2 cellular contexts compared by ENCODE assay signal in the genomic region with DNA sequence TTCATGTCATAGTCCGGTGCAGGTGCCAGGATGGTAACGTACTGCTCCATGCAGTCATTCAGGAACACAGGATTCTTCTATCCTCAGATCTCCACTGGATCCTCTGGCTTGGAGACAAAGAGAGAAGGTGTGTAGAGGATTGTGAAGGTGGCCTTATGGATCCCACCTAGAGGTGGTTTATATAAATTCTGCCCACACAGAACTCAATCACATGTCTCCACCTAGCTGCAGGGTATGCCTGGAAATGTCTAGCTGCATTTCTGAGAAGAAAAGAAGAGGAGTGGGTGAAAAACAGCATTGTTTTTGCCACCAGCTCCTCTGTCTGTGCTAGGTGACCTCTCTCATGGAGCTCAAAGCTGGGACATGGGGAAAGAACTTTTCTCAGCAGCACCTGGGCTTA.
TF ChIP-seq lines count a peak whose summit lies in the region.

No MANE protein-coding gene starts in this region.

TF ChIP-seq in HCT116, 20 proteins besides CTCF, POLR2A, EP300 and RAD21:
- TF ChIP-seq SRF (IDR thresholded peaks at IDR 0.05; ENCODE audit: low read depth), result no peak
- TF ChIP-seq FOSL1 (IDR thresholded peaks at IDR 0.05; ENCODE audit: low read depth), result no peak
- no peak for TF ChIP-seq EZH2 (IDR thresholded peaks at IDR 0.05)
- TF ChIP-seq EZH2phosphoT487 (IDR thresholded peaks at IDR 0.05; ENCODE audit: borderline replicate concordance), result no peak
- TF ChIP-seq SP1 (IDR thresholded peaks at IDR 0.05; ENCODE audit: low read depth), result no peak
- TF ChIP-seq ELF1 (IDR thresholded peaks at IDR 0.05; ENCODE audit: borderline replicate concordance, low read depth), result no peak
- no peak for TF ChIP-seq CEBPB (IDR thresholded peaks at IDR 0.05; ENCODE audit: low read depth)
- TF ChIP-seq, protein P1, sequence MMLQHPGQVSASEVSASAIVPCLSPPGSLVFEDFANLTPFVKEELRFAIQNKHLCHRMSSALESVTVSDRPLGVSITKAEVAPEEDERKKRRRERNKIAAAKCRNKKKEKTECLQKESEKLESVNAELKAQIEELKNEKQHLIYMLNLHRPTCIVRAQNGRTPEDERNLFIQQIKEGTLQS (IDR thresholded peaks at IDR 0.05), result no peak

TF ChIP-seq in H1, 55 proteins besides CTCF, POLR2A, EP300 and RAD21:
- no peak for TF ChIP-seq BRCA1 (IDR thresholded peaks at IDR 0.05; ENCODE audit: low read depth, low read length)
- TF ChIP-seq RXRA (IDR thresholded peaks at IDR 0.05; ENCODE audit: insufficient read depth, low read depth, low read length), result no peak
- no peak for TF ChIP-seq YY1 (IDR thresholded peaks at IDR 0.05; ENCODE audit: low read depth, low read length)
- TF ChIP-seq ZNF274 (IDR thresholded peaks at IDR 0.05; ENCODE audit: borderline replicate concordance, extremely low read depth, low read length), result no peak
- TF ChIP-seq PHF8 (conservative IDR thresholded peaks at IDR 0.05; ENCODE audit: low read depth, low read length), result no peak
- TF ChIP-seq SP2 (IDR thresholded peaks at IDR 0.05; ENCODE audit: low read length), result no peak
- no peak for TF ChIP-seq CEBPB (IDR thresholded peaks at IDR 0.05; ENCODE audit: low read depth, low read length)
- TF ChIP-seq, protein P2, sequence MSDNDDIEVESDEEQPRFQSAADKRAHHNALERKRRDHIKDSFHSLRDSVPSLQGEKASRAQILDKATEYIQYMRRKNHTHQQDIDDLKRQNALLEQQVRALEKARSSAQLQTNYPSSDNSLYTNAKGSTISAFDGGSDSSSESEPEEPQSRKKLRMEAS (IDR thresholded peaks at IDR 0.05), result no peak
- TF ChIP-seq, protein P3, sequence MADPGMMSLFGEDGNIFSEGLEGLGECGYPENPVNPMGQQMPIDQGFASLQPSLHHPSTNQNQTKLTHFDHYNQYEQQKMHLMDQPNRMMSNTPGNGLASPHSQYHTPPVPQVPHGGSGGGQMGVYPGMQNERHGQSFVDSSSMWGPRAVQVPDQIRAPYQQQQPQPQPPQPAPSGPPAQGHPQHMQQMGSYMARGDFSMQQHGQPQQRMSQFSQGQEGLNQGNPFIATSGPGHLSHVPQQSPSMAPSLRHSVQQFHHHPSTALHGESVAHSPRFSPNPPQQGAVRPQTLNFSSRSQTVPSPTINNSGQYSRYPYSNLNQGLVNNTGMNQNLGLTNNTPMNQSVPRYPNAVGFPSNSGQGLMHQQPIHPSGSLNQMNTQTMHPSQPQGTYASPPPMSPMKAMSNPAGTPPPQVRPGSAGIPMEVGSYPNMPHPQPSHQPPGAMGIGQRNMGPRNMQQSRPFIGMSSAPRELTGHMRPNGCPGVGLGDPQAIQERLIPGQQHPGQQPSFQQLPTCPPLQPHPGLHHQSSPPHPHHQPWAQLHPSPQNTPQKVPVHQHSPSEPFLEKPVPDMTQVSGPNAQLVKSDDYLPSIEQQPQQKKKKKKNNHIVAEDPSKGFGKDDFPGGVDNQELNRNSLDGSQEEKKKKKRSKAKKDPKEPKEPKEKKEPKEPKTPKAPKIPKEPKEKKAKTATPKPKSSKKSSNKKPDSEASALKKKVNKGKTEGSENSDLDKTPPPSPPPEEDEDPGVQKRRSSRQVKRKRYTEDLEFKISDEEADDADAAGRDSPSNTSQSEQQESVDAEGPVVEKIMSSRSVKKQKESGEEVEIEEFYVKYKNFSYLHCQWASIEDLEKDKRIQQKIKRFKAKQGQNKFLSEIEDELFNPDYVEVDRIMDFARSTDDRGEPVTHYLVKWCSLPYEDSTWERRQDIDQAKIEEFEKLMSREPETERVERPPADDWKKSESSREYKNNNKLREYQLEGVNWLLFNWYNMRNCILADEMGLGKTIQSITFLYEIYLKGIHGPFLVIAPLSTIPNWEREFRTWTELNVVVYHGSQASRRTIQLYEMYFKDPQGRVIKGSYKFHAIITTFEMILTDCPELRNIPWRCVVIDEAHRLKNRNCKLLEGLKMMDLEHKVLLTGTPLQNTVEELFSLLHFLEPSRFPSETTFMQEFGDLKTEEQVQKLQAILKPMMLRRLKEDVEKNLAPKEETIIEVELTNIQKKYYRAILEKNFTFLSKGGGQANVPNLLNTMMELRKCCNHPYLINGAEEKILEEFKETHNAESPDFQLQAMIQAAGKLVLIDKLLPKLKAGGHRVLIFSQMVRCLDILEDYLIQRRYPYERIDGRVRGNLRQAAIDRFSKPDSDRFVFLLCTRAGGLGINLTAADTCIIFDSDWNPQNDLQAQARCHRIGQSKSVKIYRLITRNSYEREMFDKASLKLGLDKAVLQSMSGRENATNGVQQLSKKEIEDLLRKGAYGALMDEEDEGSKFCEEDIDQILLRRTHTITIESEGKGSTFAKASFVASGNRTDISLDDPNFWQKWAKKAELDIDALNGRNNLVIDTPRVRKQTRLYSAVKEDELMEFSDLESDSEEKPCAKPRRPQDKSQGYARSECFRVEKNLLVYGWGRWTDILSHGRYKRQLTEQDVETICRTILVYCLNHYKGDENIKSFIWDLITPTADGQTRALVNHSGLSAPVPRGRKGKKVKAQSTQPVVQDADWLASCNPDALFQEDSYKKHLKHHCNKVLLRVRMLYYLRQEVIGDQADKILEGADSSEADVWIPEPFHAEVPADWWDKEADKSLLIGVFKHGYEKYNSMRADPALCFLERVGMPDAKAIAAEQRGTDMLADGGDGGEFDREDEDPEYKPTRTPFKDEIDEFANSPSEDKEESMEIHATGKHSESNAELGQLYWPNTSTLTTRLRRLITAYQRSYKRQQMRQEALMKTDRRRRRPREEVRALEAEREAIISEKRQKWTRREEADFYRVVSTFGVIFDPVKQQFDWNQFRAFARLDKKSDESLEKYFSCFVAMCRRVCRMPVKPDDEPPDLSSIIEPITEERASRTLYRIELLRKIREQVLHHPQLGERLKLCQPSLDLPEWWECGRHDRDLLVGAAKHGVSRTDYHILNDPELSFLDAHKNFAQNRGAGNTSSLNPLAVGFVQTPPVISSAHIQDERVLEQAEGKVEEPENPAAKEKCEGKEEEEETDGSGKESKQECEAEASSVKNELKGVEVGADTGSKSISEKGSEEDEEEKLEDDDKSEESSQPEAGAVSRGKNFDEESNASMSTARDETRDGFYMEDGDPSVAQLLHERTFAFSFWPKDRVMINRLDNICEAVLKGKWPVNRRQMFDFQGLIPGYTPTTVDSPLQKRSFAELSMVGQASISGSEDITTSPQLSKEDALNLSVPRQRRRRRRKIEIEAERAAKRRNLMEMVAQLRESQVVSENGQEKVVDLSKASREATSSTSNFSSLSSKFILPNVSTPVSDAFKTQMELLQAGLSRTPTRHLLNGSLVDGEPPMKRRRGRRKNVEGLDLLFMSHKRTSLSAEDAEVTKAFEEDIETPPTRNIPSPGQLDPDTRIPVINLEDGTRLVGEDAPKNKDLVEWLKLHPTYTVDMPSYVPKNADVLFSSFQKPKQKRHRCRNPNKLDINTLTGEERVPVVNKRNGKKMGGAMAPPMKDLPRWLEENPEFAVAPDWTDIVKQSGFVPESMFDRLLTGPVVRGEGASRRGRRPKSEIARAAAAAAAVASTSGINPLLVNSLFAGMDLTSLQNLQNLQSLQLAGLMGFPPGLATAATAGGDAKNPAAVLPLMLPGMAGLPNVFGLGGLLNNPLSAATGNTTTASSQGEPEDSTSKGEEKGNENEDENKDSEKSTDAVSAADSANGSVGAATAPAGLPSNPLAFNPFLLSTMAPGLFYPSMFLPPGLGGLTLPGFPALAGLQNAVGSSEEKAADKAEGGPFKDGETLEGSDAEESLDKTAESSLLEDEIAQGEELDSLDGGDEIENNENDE (IDR thresholded peaks at IDR 0.05; ENCODE audit: insufficient replicate concordance, low read length), result no peak
- TF ChIP-seq, protein P1 (IDR thresholded peaks at IDR 0.05; ENCODE audit: insufficient read depth, low read depth, low read length), result no peak
- no peak for TF ChIP-seq SIX5 (IDR thresholded peaks at IDR 0.05; ENCODE audit: low read depth, low read length)
- no peak for TF ChIP-seq POU5F1 (IDR thresholded peaks at IDR 0.05; ENCODE audit: low read depth, low read length)
- no peak for TF ChIP-seq BCL11A (IDR thresholded peaks at IDR 0.05; ENCODE audit: low read depth in 2 of 2, low read length in 2 of 2)
- no peak for TF ChIP-seq SIRT6 (IDR thresholded peaks at IDR 0.05; ENCODE audit: low read length)
- no peak for TF ChIP-seq TEAD4 (IDR thresholded peaks at IDR 0.05; ENCODE audit: low read depth, low read length)
- TF ChIP-seq SP1 (IDR thresholded peaks at IDR 0.05; ENCODE audit: low read depth, low read length), result no peak
TF ChIP-seq in H1: peak in this region for 0.
